17 cellular contexts compared by ENCODE assay signal in genomic region chr3:112109313-112109712, GRCh38. TPM values are rescaled to one million over a fixed set of nuclear protein-coding genes. Genes with fewer than 3 reads are reported as not detected.
DNase-seq lines count a peak whose midpoint lies in the region; ATAC-seq, FAIRE-seq and TF ChIP-seq lines count a peak whose summit lies in the region.
"Had no signal": no experiment of that assay in that cellular context is flagged by ENCODE, and none has a peak within 500 bp of the region (broad histone marks: within the 10 kb centered on the region; RNA-seq: fewer than 3 reads in every experiment).

No MANE protein-coding gene starts in this region.

- H3K79me2 ChIP-seq in DOHH2 (ENCODE audit: control insufficient read depth, low read length), result peaks cover 5% of the 10 kb centered on the region

- no peaks in the 10 kb centered on the region for H3K36me3 Mint-ChIP-seq in activated CD4-positive, alpha-beta memory T cell treated with anti-CD3 and anti-CD28 coated beads, Interleukin-2, amount 10 ng/mL, durations not matched to agents 7 days and 5 days (ENCODE audit: low read depth)
- H3K36me3 Mint-ChIP-seq: stimulated activated effector memory CD8-positive, alpha-beta T cell treated with anti-CD3 and anti-CD28 coated beads, Interleukin-12 subunit alpha, Interleukin-12 subunit beta, amount 100 ng/mL, for 72 hours had no signal

- H3K4me2 ChIP-seq in DOHH2 (ENCODE audit: low read length), result peak overlapping the region; percentile 59

- peak; percentile 91 for DNase-seq in NCI-H146 (lab: John Stamatoyannopoulos, UW)
- peak; percentile 78 for DNase-seq in NCI-H69 (lab: John Stamatoyannopoulos, UW)
- no peak for DNase-seq in pons (ENCODE audit: low spot score)
- DNase-seq in activated CD4-positive, alpha-beta memory T cell treated with anti-CD3 and anti-CD28 coated beads, Interleukin-2, amount 10 ng/mL, durations not matched to agents 7 days and 5 days, result no peak
- DNase-seq in stimulated activated CD4-positive, alpha-beta T cell treated with anti-CD3 and anti-CD28 coated beads, Interleukin-4, amount 100 ng/mL, for 1 hour, result no peak
- DNase-seq: activated CD4-positive, alpha-beta T cell treated with anti-CD3 and anti-CD28 coated beads for 4 hours; foreskin keratinocyte; SIG-M5; transverse colon had no signal

- peaks cover 34% of the 10 kb centered on the region for H3K36me3 ChIP-seq in DOHH2 (ENCODE audit: control insufficient read depth, low read length)
- H3K36me3 ChIP-seq: transverse colon had no signal

- no peaks in the 10 kb centered on the region for H4K20me1 ChIP-seq in DOHH2 (ENCODE audit: control insufficient read depth, insufficient read depth, low read depth, low read length)

- H3K4me1 ChIP-seq in DOHH2 (ENCODE audit: control insufficient read depth, low read length), result peaks cover 56% of the 10 kb centered on the region
- H3K4me1 ChIP-seq: foreskin keratinocyte had no signal

- no peak for ATAC-seq in GM21390 (IDR thresholded peaks at IDR 0.05; ENCODE audit: unreplicated experiment)
- ATAC-seq: foreskin keratinocyte; stimulated activated effector memory CD8-positive, alpha-beta T cell treated with anti-CD3 and anti-CD28 coated beads, Interleukin-12 subunit alpha, Interleukin-12 subunit beta, amount 100 ng/mL, for 72 hours had no signal

- peak overlapping the region; percentile 31 for H3K4me3 ChIP-seq in DOHH2 (ENCODE audit: low read length)
- H3K4me3 ChIP-seq: transverse colon had no signal

- CTCF ChIA-PET in activated CD4-positive, alpha-beta memory T cell treated with anti-CD3 and anti-CD28 coated beads, Interleukin-2, amount 10 ng/mL, durations not matched to agents 7 days and 5 days (lab: Charles Lee), result interaction anchor here (0.8 to 4.1 kb wide), 2 partner anchors 184 to 328 kb away, joined by 3 to 42 read pairs; partner anchors contain the start of gene SLC9C1

- peak overlapping the region; percentile 71 for H3K27ac ChIP-seq in DOHH2 (ENCODE audit: low read depth, low read length)
- H3K27ac ChIP-seq: foreskin keratinocyte, transverse colon had no signal

- no peaks in the 10 kb centered on the region for H3K9me3 ChIP-seq in DOHH2 (ENCODE audit: control insufficient read depth, insufficient read depth, low read length)
- H3K9me3 ChIP-seq: transverse colon had no signal

- TF ChIP-seq CTCF in DOHH2 (IDR thresholded peaks at IDR 0.05; ENCODE audit: low read depth, low read length, poor library complexity, severe bottlenecking), result no peak

- H3K9me3 Mint-ChIP-seq in activated CD4-positive, alpha-beta memory T cell treated with anti-CD3 and anti-CD28 coated beads, Interleukin-2, amount 10 ng/mL, durations not matched to agents 7 days and 5 days, result no peaks in the 10 kb centered on the region
- H3K9me3 Mint-ChIP-seq: stimulated activated effector memory CD8-positive, alpha-beta T cell treated with anti-CD3 and anti-CD28 coated beads, Interleukin-12 subunit alpha, Interleukin-12 subunit beta, amount 100 ng/mL, for 72 hours had no signal

- no peaks in the 10 kb centered on the region for H3K9me2 ChIP-seq in DOHH2 (replicated peaks; ENCODE audit: control insufficient read depth, low read length)

- peak; percentile 87 for FAIRE-seq in islet of Langerhans (lab: Jason Lieb, UNC)
- FAIRE-seq: astrocyte, D721Med, endothelial cell of umbilical vein had no signal

- peaks cover 13% of the 10 kb centered on the region for H3K4me1 Mint-ChIP-seq in activated CD4-positive, alpha-beta memory T cell treated with anti-CD3 and anti-CD28 coated beads, Interleukin-2, amount 10 ng/mL, durations not matched to agents 7 days and 5 days
- H3K4me1 Mint-ChIP-seq: stimulated activated effector memory CD8-positive, alpha-beta T cell treated with anti-CD3 and anti-CD28 coated beads, Interleukin-12 subunit alpha, Interleukin-12 subunit beta, amount 100 ng/mL, for 72 hours had no signal

- POLR2A ChIA-PET in activated CD4-positive, alpha-beta memory T cell treated with anti-CD3 and anti-CD28 coated beads, Interleukin-2, amount 10 ng/mL, durations not matched to agents 7 days and 5 days (lab: Charles Lee), result no interaction called here

- no peak overlapping the region for H3K27ac Mint-ChIP-seq in activated CD4-positive, alpha-beta memory T cell treated with anti-CD3 and anti-CD28 coated beads, Interleukin-2, amount 10 ng/mL, durations not matched to agents 7 days and 5 days
- H3K27ac Mint-ChIP-seq: stimulated activated effector memory CD8-positive, alpha-beta T cell treated with anti-CD3 and anti-CD28 coated beads, Interleukin-12 subunit alpha, Interleukin-12 subunit beta, amount 100 ng/mL, for 72 hours had no signal

- peaks cover 15% of the 10 kb centered on the region for H3F3A ChIP-seq in DOHH2 (ENCODE audit: control insufficient read depth, insufficient read depth)

- H3K27me3 Mint-ChIP-seq in activated CD4-positive, alpha-beta memory T cell treated with anti-CD3 and anti-CD28 coated beads, Interleukin-2, amount 10 ng/mL, durations not matched to agents 7 days and 5 days, result no peaks in the 10 kb centered on the region

- no peak overlapping the region for H3K4me3 Mint-ChIP-seq in activated CD4-positive, alpha-beta memory T cell treated with anti-CD3 and anti-CD28 coated beads, Interleukin-2, amount 10 ng/mL, durations not matched to agents 7 days and 5 days
- H3K4me3 Mint-ChIP-seq: stimulated activated effector memory CD8-positive, alpha-beta T cell treated with anti-CD3 and anti-CD28 coated beads, Interleukin-12 subunit alpha, Interleukin-12 subunit beta, amount 100 ng/mL, for 72 hours had no signal

- no peaks in the 10 kb centered on the region for H3K27me3 ChIP-seq in DOHH2 (ENCODE audit: control insufficient read depth, low read length)
- H3K27me3 ChIP-seq: foreskin keratinocyte, transverse colon had no signal

RNA-seq across cellular contexts. Expression of gene C3orf52, which starts 23.1 kb away (rescaled TPM):
- 1 to 10 TPM; 2.5 to 2.6 TPM for total RNA-seq in activated CD4-positive, alpha-beta memory T cell treated with anti-CD3 and anti-CD28 coated beads, Interleukin-2, amount 10 ng/mL, durations not matched to agents 7 days and 5 days

RNA-seq across cellular contexts. Expression of gene GCSAM, which starts 23.7 kb away (rescaled TPM):
- 10 to 100 TPM; 19.6 to 19.9 TPM for total RNA-seq in activated CD4-positive, alpha-beta memory T cell treated with anti-CD3 and anti-CD28 coated beads, Interleukin-2, amount 10 ng/mL, durations not matched to agents 7 days and 5 days
- total RNA-seq: astrocyte, endothelial cell of umbilical vein, osteocyte had no signal

Comparison
In these comparisons a context has a peak if more than half of its experiments do, and no peak if none do; other contexts are left out.
1. DNase-seq: peak in NCI-H146 (single experiment) and NCI-H69 (single experiment); none in pons (single experiment), activated CD4-positive, alpha-beta memory T cell treated with anti-CD3 and anti-CD28 coated beads, Interleukin-2, amount 10 ng/mL, durations not matched to agents 7 days and 5 days (single experiment) and stimulated activated CD4-positive, alpha-beta T cell treated with anti-CD3 and anti-CD28 coated beads, Interleukin-4, amount 100 ng/mL, for 1 hour (single experiment).